ENCODE assay signal across 18 cellular contexts in the genomic region with DNA sequence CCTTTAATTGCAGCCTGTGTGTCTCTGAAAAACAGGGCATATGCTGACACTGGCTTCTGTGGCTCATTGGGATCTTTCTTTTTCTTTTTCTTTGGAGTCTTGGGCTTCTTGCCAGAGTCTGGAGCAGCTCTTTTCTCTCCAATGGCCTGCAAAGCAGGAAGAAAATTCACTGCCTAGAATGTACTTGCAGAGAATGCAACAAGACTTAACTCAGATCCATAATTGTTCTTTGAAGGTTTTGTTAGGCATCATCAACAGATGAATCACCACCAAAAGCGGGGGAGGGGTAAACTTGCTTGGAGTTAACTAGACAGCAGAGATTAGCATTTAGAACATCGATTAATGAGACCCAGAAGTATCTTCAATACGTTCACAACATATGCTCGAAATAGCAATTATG.
A peak's percentile ranks its signal among the peaks of the same experiment; 100 is the strongest.
DNase-seq lines count a peak whose midpoint lies in the region; ATAC-seq, FAIRE-seq and TF ChIP-seq lines count a peak whose summit lies in the region.
"Had no signal": no experiment of that assay in that cellular context is flagged by ENCODE, and none has a peak within 500 bp of the region (broad histone marks: within the 10 kb centered on the region; RNA-seq: fewer than 3 reads in every experiment).

No MANE protein-coding gene starts in this region.

- peak overlapping the region in 1 of 5 experiments; percentile 43 for H3K4me3 Mint-ChIP-seq in brain
- H3K4me3 Mint-ChIP-seq: dendritic cell treated with granulocyte-macrophage colony-stimulating factor and Interleukin-4, amounts not matched to agents 40 ng/mL and 50 ng/mL, for 4 days; stimulated activated naive CD8-positive, alpha-beta T cell treated with anti-CD3 and anti-CD28 coated beads, Interleukin-15, amount 100 ng/mL, for 72 hours; T-cell had no signal

- no peak overlapping the region for H2AFZ ChIP-seq in HepG2 (ENCODE audit: low read length)

- H3K27me3 ChIP-seq in HepG2 (ENCODE audit: control insufficient read depth in 1 of 2, insufficient read depth in 2 of 2, low read length in 2 of 2) (no peaks in the 10 kb centered on the region), right lobe of liver (no peaks in the 10 kb centered on the region), breast epithelium (no peaks in the 10 kb centered on the region)

- H3K36me3 Mint-ChIP-seq in brain = peaks cover 79% of the 10 kb centered on the region
- H3K36me3 Mint-ChIP-seq: T-cell had no signal

- TF ChIP-seq POLR2A in HepG2 (IDR thresholded peaks at IDR 0.05; ENCODE audit: insufficient read depth in 1 of 2, low read depth in 2 of 2, low read length in 2 of 2) (no peak), right lobe of liver (IDR thresholded peaks at IDR 0.05) (no peak), breast epithelium (IDR thresholded peaks at IDR 0.05) (no peak)

- H3K27me3 Mint-ChIP-seq in brain = no peaks in the 10 kb centered on the region
- H3K27me3 Mint-ChIP-seq: dendritic cell treated with granulocyte-macrophage colony-stimulating factor and Interleukin-4, amounts not matched to agents 40 ng/mL and 50 ng/mL, for 4 days; stimulated activated naive CD8-positive, alpha-beta T cell treated with anti-CD3 and anti-CD28 coated beads, Interleukin-15, amount 100 ng/mL, for 72 hours; T-cell had no signal

- DNase-seq in HepG2 (ENCODE audit: low spot score) (peak; percentile 16), right lobe of liver (no peak), kidney tubule cell (ENCODE audit: low spot score) (peak; percentile 50), breast epithelium (ENCODE audit: low spot score in 2 of 2) (no peak), GF-D8 (lab: John Stamatoyannopoulos, UW) (no peak), dedifferentiated amniotic fluid mesenchymal stem cell (ENCODE audit: extremely low spot score) (no peak)
- DNase-seq: activated CD4-positive, alpha-beta T cell treated with anti-CD3 and anti-CD28 coated beads, Interleukin-2, amount 50 U/mL, for 4 hours; activated T-cell treated with anti-CD3 and anti-CD28 coated beads, Interleukin-2, amount 50 U/mL, for 1 hour; NCI-H1417 treated with DMSO at 0.1 percent for 48 hours; Right ventricle myocardium superior; stimulated activated naive CD8-positive, alpha-beta T cell treated with anti-CD3 and anti-CD28 coated beads, Interleukin-15, amount 100 ng/mL, for 72 hours; T-cell had no signal

- 96% methylated on average over 4 of the region's 4 CpGs for WGBS in HepG2 (ENCODE audit: low lambda C conversion rate)
- 65% methylated on average over 4 of the region's 4 CpGs for WGBS in right lobe of liver (ENCODE audit: insufficient coverage, low coverage, low lambda C conversion rate, missing lambda C conversion rate)

- H3K27ac Mint-ChIP-seq in brain = peak overlapping the region; percentile 15 to 58 (median 24)
- H3K27ac Mint-ChIP-seq: activated naive CD4-positive, alpha-beta T cell treated with anti-CD3 and anti-CD28 coated beads, Interleukin-2, amount 50 U/mL, for 72 hours; dendritic cell treated with granulocyte-macrophage colony-stimulating factor and Interleukin-4, amounts not matched to agents 40 ng/mL and 50 ng/mL, for 4 days; stimulated activated naive CD8-positive, alpha-beta T cell treated with anti-CD3 and anti-CD28 coated beads, Interleukin-15, amount 100 ng/mL, for 72 hours; T-cell had no signal

- in situ Hi-C loops in HepG2 (cut with HindIII; ENCODE audit: extremely low pct_ligation_motif_present, low pct_unique_long_range_greater_than_20kb) = loop anchor here (25.0 kb wide), 1 partner anchor 416 kb away; no protein-coding TSS in a partner anchor

- POLR2A ChIA-PET in HepG2 (lab: Yijun Ruan, JAX) = no interaction called here

- H3K4me3 ChIP-seq in HepG2 (replicated peaks in 1 of 3; ENCODE audit: insufficient read depth in 1 of 3, low read depth in 2 of 3, low read length in 3 of 3) (no peak overlapping the region), right lobe of liver (no peak overlapping the region), breast epithelium (no peak overlapping the region)

- no peak for FAIRE-seq in HepG2 (lab: Jason Lieb, UNC)
- FAIRE-seq: GM19239, H54 had no signal

- no peak overlapping the region for H3K27ac ChIP-seq in HepG2 (ENCODE audit: extremely low read length, insufficient read depth, low read length)
- no peak overlapping the region for H3K27ac ChIP-seq in right lobe of liver
- no peak overlapping the region for H3K27ac ChIP-seq in breast epithelium

- H3K4me1 ChIP-seq in HepG2 (ENCODE audit: insufficient read depth, low read length) = peaks cover 17% of the 10 kb centered on the region
- H3K4me1 ChIP-seq in right lobe of liver = no peaks in the 10 kb centered on the region
- H3K4me1 ChIP-seq in breast epithelium = no peaks in the 10 kb centered on the region

- TF ChIP-seq CTCF in HepG2 (CRISPR knock-in tag; IDR thresholded peaks at IDR 0.05) (no peak), right lobe of liver (IDR thresholded peaks at IDR 0.05) (no peak), brain (conservative IDR thresholded peaks at IDR 0.05) (no peak), breast epithelium (IDR thresholded peaks at IDR 0.05) (no peak)

- intact Hi-C loops in HepG2 (cut with micrococcal nuclease; ENCODE audit: unreplicated experiment) (no loop called here), right lobe of liver (cut with DNase I) (no loop called here), breast epithelium (cut with DNase I; ENCODE audit: low total_unique reads) (no loop called here)

- no peak for TF ChIP-seq RAD21 in HepG2 (CRISPR knock-in tag; IDR thresholded peaks at IDR 0.05)

- H3K9me3 Mint-ChIP-seq in brain = no peaks in the 10 kb centered on the region

- H3K9ac ChIP-seq in HepG2 (ENCODE audit: insufficient read depth, low read depth, low read length) = no peak overlapping the region

- H3K36me3 ChIP-seq in HepG2 (replicated peaks in 1 of 2; ENCODE audit: control insufficient read depth in 1 of 2, insufficient read depth in 2 of 2, low read length in 2 of 2) = peaks cover 28 to 80% of the 10 kb centered on the region in 2 experiments
- peaks cover 0 to 5% (median under 1%) of the 10 kb centered on the region in 4 donors for H3K36me3 ChIP-seq in right lobe of liver
- no peaks in the 10 kb centered on the region for H3K36me3 ChIP-seq in breast epithelium

- BruUV-seq in HepG2 (replicated peaks; lab: Mats Ljungman, UMichigan) = no TSS peak

- no peak overlapping the region for H3K4me2 ChIP-seq in HepG2 (ENCODE audit: low read depth, low read length)

- TF ChIP-seq EP300 in HepG2 (IDR thresholded peaks at IDR 0.05; ENCODE audit: low read depth in 2 of 2, low read length in 2 of 2) = no peak
- TF ChIP-seq EP300 in HepG2 (CRISPR knock-in tag; IDR thresholded peaks at IDR 0.05; ENCODE audit: borderline replicate concordance) = no peak

- no peaks in the 10 kb centered on the region for H4K20me1 ChIP-seq in HepG2 (ENCODE audit: insufficient read depth, low read length)

- H3K9me3 ChIP-seq in HepG2 (ENCODE audit: low read length) (no peaks in the 10 kb centered on the region), right lobe of liver (no peaks in the 10 kb centered on the region), breast epithelium (no peaks in the 10 kb centered on the region)

- peaks cover 15% of the 10 kb centered on the region for H3K79me2 ChIP-seq in HepG2 (ENCODE audit: insufficient read depth, low read length)

- peaks cover 61% of the 10 kb centered on the region for H3K4me1 Mint-ChIP-seq in brain
- H3K4me1 Mint-ChIP-seq: stimulated activated naive CD8-positive, alpha-beta T cell treated with anti-CD3 and anti-CD28 coated beads, Interleukin-15, amount 100 ng/mL, for 72 hours; T-cell had no signal

- CTCF ChIA-PET in HepG2 (lab: Yijun Ruan, JAX; ENCODE audit: low intra/inter-chr PET ratio, low total read pairs) = no interaction called here

- ATAC-seq in HepG2 (no peak), right lobe of liver (no peak), HG03565 (IDR thresholded peaks at IDR 0.05; ENCODE audit: unreplicated experiment) (no peak)
- ATAC-seq: activated naive CD4-positive, alpha-beta T cell treated with anti-CD3 and anti-CD28 coated beads, Interleukin-2, amount 50 U/mL, for 72 hours; stimulated activated naive CD8-positive, alpha-beta T cell treated with anti-CD3 and anti-CD28 coated beads, Interleukin-15, amount 100 ng/mL, for 72 hours; T-cell had no signal

TF ChIP-seq in HepG2, 621 proteins besides CTCF, POLR2A, EP300 and RAD21 (continues in another document):
- TF ChIP-seq ZNF788 (CRISPR knock-in tag; IDR thresholded peaks at IDR 0.05; ENCODE audit: borderline replicate concordance) (no peak), FOSL2 (CRISPR knock-in tag; IDR thresholded peaks at IDR 0.05) (peak; percentile 56), ZNF672 (CRISPR knock-in tag; IDR thresholded peaks at IDR 0.05) (no peak), POLR2AphosphoS2 (IDR thresholded peaks at IDR 0.05; ENCODE audit: low read depth, low read length) (no peak)
- TF ChIP-seq, protein P1, sequence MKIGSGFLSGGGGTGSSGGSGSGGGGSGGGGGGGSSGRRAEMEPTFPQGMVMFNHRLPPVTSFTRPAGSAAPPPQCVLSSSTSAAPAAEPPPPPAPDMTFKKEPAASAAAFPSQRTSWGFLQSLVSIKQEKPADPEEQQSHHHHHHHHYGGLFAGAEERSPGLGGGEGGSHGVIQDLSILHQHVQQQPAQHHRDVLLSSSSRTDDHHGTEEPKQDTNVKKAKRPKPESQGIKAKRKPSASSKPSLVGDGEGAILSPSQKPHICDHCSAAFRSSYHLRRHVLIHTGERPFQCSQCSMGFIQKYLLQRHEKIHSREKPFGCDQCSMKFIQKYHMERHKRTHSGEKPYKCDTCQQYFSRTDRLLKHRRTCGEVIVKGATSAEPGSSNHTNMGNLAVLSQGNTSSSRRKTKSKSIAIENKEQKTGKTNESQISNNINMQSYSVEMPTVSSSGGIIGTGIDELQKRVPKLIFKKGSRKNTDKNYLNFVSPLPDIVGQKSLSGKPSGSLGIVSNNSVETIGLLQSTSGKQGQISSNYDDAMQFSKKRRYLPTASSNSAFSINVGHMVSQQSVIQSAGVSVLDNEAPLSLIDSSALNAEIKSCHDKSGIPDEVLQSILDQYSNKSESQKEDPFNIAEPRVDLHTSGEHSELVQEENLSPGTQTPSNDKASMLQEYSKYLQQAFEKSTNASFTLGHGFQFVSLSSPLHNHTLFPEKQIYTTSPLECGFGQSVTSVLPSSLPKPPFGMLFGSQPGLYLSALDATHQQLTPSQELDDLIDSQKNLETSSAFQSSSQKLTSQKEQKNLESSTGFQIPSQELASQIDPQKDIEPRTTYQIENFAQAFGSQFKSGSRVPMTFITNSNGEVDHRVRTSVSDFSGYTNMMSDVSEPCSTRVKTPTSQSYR (CRISPR knock-in tag; IDR thresholded peaks at IDR 0.05; ENCODE audit: borderline replicate concordance) = peak; percentile 78; the same call in 1 of the 2 replicates

Comparison
In these comparisons a context has a peak if more than half of its experiments do, and no peak if none do; other contexts are left out.
1. DNase-seq: peak in HepG2 (single experiment) and kidney tubule cell (single experiment); none in right lobe of liver (0 of 3), breast epithelium (0 of 2), GF-D8 (single experiment) and dedifferentiated amniotic fluid mesenchymal stem cell (single experiment).